20 cellular contexts compared by ENCODE assay signal in genomic region chr1:166174108-166174507, GRCh38. TPM values are rescaled to one million over a fixed set of nuclear protein-coding genes. Genes with fewer than 3 reads are reported as not detected.
DNase-seq lines count a peak whose midpoint lies in the region; ATAC-seq and TF ChIP-seq lines count a peak whose summit lies in the region.
"Had no signal": no experiment of that assay in that cellular context is flagged by ENCODE, and none has a peak within 500 bp of the region (broad histone marks: within the 10 kb centered on the region; RNA-seq: fewer than 3 reads in every experiment).

No MANE protein-coding gene starts in this region.

- H3K27me3 ChIP-seq in A673 (replicated peaks; ENCODE audit: insufficient read depth, low read depth, low read length, poor library complexity) (peaks cover 20% of the 10 kb centered on the region), RWPE2 (ENCODE audit: insufficient read depth, poor library complexity, severe bottlenecking) (no peaks in the 10 kb centered on the region), heart right ventricle (peaks cover 0 to 12% (median 5%) of the 10 kb centered on the region in 7 donors)

- BruUV-seq in A673 (replicated peaks; lab: Mats Ljungman, UMichigan), result no TSS peak

- no peak overlapping the region for H3K4me3 ChIP-seq in A673 (ENCODE audit: low read depth, low read length, poor library complexity, severe bottlenecking)
- no peak overlapping the region for H3K4me3 ChIP-seq in RWPE2 (ENCODE audit: severe bottlenecking)
- no peak overlapping the region for H3K4me3 ChIP-seq in heart right ventricle
- H3K4me3 ChIP-seq: coronary artery, K562, mucosa of descending colon had no signal

- H3K4me1 ChIP-seq in A673 (ENCODE audit: insufficient read depth, low read length, poor library complexity, severe bottlenecking) (no peaks in the 10 kb centered on the region), RWPE2 (ENCODE audit: insufficient read depth, poor library complexity, severe bottlenecking) (no peaks in the 10 kb centered on the region), heart right ventricle (peaks cover 0 to 4% (median 0%) of the 10 kb centered on the region in 9 donors)

- H3K27ac ChIP-seq in A673 (ENCODE audit: low read depth, low read length, poor library complexity, severe bottlenecking) (no peak overlapping the region), RWPE2 (ENCODE audit: poor library complexity, severe bottlenecking) (no peak overlapping the region), heart right ventricle (no peak overlapping the region)
- H3K27ac ChIP-seq: coronary artery, neutrophil had no signal

- DNase-seq in A673 (ENCODE audit: low spot score) (peak; percentile 21), ELR (ENCODE audit: low read depth) (peak; percentile 15), RWPE2 (ENCODE audit: low spot score) (no peak), heart right ventricle (peak; percentile 60 to 77), T-helper 9 cell (no peak), SK-N-DZ (ENCODE audit: low spot score) (no peak)
- DNase-seq: activated naive CD4-positive, alpha-beta T cell treated with anti-CD3 and anti-CD28 coated beads, Interleukin-2, amount 50 U/mL, for 16 hours; activated T-cell treated with anti-CD3 and anti-CD28 coated beads, Interleukin-2, amount 50 U/mL, for 48 hours; HFFc6; NCI-H1048; stimulated activated naive CD8-positive, alpha-beta T cell treated with anti-CD3 and anti-CD28 coated beads, Interleukin-15, amount 100 ng/mL, for 72 hours had no signal

- no peaks in the 10 kb centered on the region for H3K9me3 ChIP-seq in A673 (ENCODE audit: low read depth, low read length, poor library complexity, severe bottlenecking)
- no peaks in the 10 kb centered on the region for H3K9me3 ChIP-seq in RWPE2 (ENCODE audit: severe bottlenecking)
- no peaks in the 10 kb centered on the region for H3K9me3 ChIP-seq in heart right ventricle
- H3K9me3 ChIP-seq: mucosa of descending colon, neutrophil had no signal

- no peaks in the 10 kb centered on the region for H3K36me3 ChIP-seq in A673 (ENCODE audit: insufficient read depth, low read length, poor library complexity, severe bottlenecking)
- no peaks in the 10 kb centered on the region for H3K36me3 ChIP-seq in RWPE2 (ENCODE audit: low read depth)
- no peaks in the 10 kb centered on the region for H3K36me3 ChIP-seq in heart right ventricle
- H3K36me3 ChIP-seq: neutrophil had no signal

- TF ChIP-seq CTCF in A673 (conservative IDR thresholded peaks at IDR 0.05; ENCODE audit: low read depth, low read length) (no peak), RWPE2 (IDR thresholded peaks at IDR 0.05; ENCODE audit: poor library complexity, severe bottlenecking) (no peak), heart right ventricle (IDR thresholded peaks at IDR 0.05) (no peak)

- intact Hi-C loops in A673 (cut with micrococcal nuclease; ENCODE audit: unreplicated experiment), result no loop called here
- intact Hi-C loops in heart right ventricle (cut with DNase I), result no loop called here

- peak; percentile 48; the same call in 1 of the 3 replicates for ATAC-seq in RWPE2 (ENCODE audit: low read depth)
- peak in 6 of 8 donors; percentile 56 to 83 (median 82) for ATAC-seq in heart right ventricle
- ATAC-seq in GM21381 (IDR thresholded peaks at IDR 0.05; ENCODE audit: unreplicated experiment), result no peak
- ATAC-seq: left lobe of liver; mucosa of descending colon; stimulated activated naive CD8-positive, alpha-beta T cell treated with anti-CD3 and anti-CD28 coated beads, Interleukin-15, amount 100 ng/mL, for 72 hours; WTC11 had no signal

- POLR2A ChIA-PET in A673 (lab: Charles Lee; ENCODE audit: low non-redundant PET), result no interaction called here

- CTCF ChIA-PET in A673 (lab: Charles Lee), result no interaction called here

- 35 to 45% methylated on average over 4 of the region's 4 CpGs for WGBS in heart right ventricle, 2 donors

RNA-seq across cellular contexts. Expression of gene FAM78B, which starts 7.3 kb away (rescaled TPM):
- total RNA-seq in A673 (2021) (0.24 and 0.50 TPM in 2 replicates), heart right ventricle (1 to 10 TPM; 1.9 to 5.4 (median 2.8) TPM)
- polyA plus RNA-seq in heart right ventricle, result 1 to 10 TPM; 1.4 to 1.5 TPM
- 4.3 and 6.3 TPM in 2 replicates for polyA plus RNA-seq in SK-N-DZ (2014; cell fraction: cytosol; rRNA removed)
- polyA plus RNA-seq in SK-N-DZ (2014; cell fraction: nucleus; rRNA removed), result 5.0 and 5.6 TPM in 2 replicates
- total RNA-seq: endothelial cell of umbilical vein, G401 had no signal

Comparison
In these comparisons a context has a peak if more than half of its experiments do, and no peak if none do; other contexts are left out.
1. DNase-seq: peak in A673 (single experiment), ELR (single experiment) and heart right ventricle (2 of 2); none in RWPE2 (single experiment), T-helper 9 cell (single experiment) and SK-N-DZ (single experiment).